Comparison of ENCODE assay signal across 17 cellular contexts in the genomic region with DNA sequence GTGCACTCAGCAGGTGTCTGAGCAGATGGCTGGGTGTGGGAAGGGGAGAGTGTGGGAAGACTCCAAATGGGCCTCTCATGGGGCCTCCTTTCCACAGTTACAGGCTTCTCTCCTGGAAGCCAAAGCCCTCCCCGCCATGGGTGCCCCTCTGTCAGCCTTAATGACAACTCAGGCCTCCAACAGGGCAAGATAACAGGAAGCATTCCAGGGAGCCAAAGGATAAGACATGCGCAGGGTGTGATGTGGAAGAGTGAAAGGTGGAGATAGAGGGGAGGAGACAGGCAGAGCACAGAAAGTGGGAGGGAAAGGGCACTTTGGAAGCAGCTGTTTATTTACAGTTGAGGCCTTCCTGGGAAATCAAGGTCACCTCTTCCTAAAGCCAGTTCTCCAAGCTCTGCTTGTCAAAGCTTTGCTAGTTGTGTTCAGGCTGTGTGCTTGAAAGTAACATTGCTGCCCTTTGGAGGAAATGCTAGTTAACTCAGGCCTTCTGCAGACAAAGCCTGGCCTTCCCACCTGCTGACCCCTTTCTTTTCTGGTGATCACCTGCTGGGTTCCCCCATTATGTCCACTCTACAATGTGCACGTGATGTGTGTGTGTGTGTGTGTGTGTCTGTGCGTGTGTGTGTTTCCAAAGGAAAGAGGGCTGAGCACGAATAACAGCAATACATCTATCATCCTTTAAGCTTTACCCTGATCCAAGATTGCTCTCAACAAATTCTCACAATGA. TPM values are rescaled to one million over a fixed set of nuclear protein-coding genes. Genes with fewer than 3 reads are reported as not detected.
A peak's percentile ranks its signal among the peaks of the same experiment; 100 is the strongest.
DNase-seq lines count a peak whose midpoint lies in the region; ATAC-seq and TF ChIP-seq lines count a peak whose summit lies in the region.
"Had no signal": no experiment of that assay in that cellular context is flagged by ENCODE, and none has a peak within 500 bp of the region (broad histone marks: within the 10 kb centered on the region; RNA-seq: fewer than 3 reads in every experiment).

No MANE protein-coding gene starts in this region.

- peak overlapping the region; percentile 3; the same call in 1 of the 2 replicates for H3K4me3 Mint-ChIP-seq in WTC11
- H3K4me3 Mint-ChIP-seq in stimulated activated naive CD8-positive, alpha-beta T cell treated with anti-CD3 and anti-CD28 coated beads, Interleukin-15, amount 100 ng/mL, for 72 hours: no peak overlapping the region
- H3K4me3 Mint-ChIP-seq: activated CD4-positive, alpha-beta T cell treated with anti-CD3 and anti-CD28 coated beads, Interleukin-2, amount 10 ng/mL, durations not matched to agents 7 days and 5 days had no signal

- TF ChIP-seq CTCF in HEK293 (tag by site-specific recombination; IDR thresholded peaks at IDR 0.05) (no peak), WTC11 (IDR thresholded peaks at IDR 0.05) (no peak), mucosa of descending colon (IDR thresholded peaks at IDR 0.05) (no peak)

- DNase-seq in NCI-H187 treated with DMSO at 0.1 percent for 48 hours (lab: John Stamatoyannopoulos, UW) (peak; percentile 80), WTC11 (ENCODE audit: low spot score) (peak; percentile 72), mucosa of descending colon (no peak), germinal center (ENCODE audit: low spot score) (no peak), GM19238 (ENCODE audit: insufficient read length, low spot score) (no peak), LoVo (ENCODE audit: low spot score) (no peak)
- no peak for DNase-seq in stimulated activated naive CD8-positive, alpha-beta T cell treated with anti-CD3 and anti-CD28 coated beads, Interleukin-15, amount 100 ng/mL, for 72 hours
- DNase-seq: activated CD4-positive, alpha-beta T cell treated with anti-CD3 and anti-CD28 coated beads, Interleukin-2, amount 10 ng/mL, durations not matched to agents 7 days and 5 days; activated T-cell treated with anti-CD3 and anti-CD28 coated beads, Interleukin-2, amount 50 U/mL, for 48 hours; anterior cingulate cortex; lower lobe of right lung; MG63; nucleus accumbens; T-helper 2 cell; upper lobe of left lung had no signal

- H3K9me3 Mint-ChIP-seq in WTC11: no peaks in the 10 kb centered on the region
- H3K9me3 Mint-ChIP-seq in stimulated activated naive CD8-positive, alpha-beta T cell treated with anti-CD3 and anti-CD28 coated beads, Interleukin-15, amount 100 ng/mL, for 72 hours: no peaks in the 10 kb centered on the region
- H3K9me3 Mint-ChIP-seq: activated CD4-positive, alpha-beta T cell treated with anti-CD3 and anti-CD28 coated beads, Interleukin-2, amount 10 ng/mL, durations not matched to agents 7 days and 5 days had no signal

- CTCF ChIA-PET in HEK293 (lab: Yijun Ruan, JAX) (interaction anchor here (0.7 to 1.1 kb wide), 3 partner anchors 27 to 84 kb away, joined by 3 to 7 read pairs (median 4); no protein-coding TSS in a partner anchor), WTC11 (lab: Charles Lee) (interaction anchor here (0.9 to 1.9 kb wide), 9 partner anchors 9 to 179 kb away, joined by 3 to 8 read pairs (median 4); a partner anchor contains a TSS)

- H3K27ac Mint-ChIP-seq in WTC11: no peak overlapping the region; the same call in 1 of the 2 replicates
- no peak overlapping the region for H3K27ac Mint-ChIP-seq in stimulated activated naive CD8-positive, alpha-beta T cell treated with anti-CD3 and anti-CD28 coated beads, Interleukin-15, amount 100 ng/mL, for 72 hours
- H3K27ac Mint-ChIP-seq: activated CD4-positive, alpha-beta T cell treated with anti-CD3 and anti-CD28 coated beads, Interleukin-2, amount 10 ng/mL, durations not matched to agents 7 days and 5 days had no signal

- H3K9me3 ChIP-seq in HEK293 (ENCODE audit: control insufficient read depth, insufficient read depth, low read depth, low read length): no peaks in the 10 kb centered on the region
- no peaks in the 10 kb centered on the region for H3K9me3 ChIP-seq in mucosa of descending colon
- H3K9me3 ChIP-seq: lower lobe of right lung, MG63, Peyer's patch, upper lobe of left lung had no signal

- peaks cover 44% of the 10 kb centered on the region for H3K4me1 Mint-ChIP-seq in WTC11
- H3K4me1 Mint-ChIP-seq in stimulated activated naive CD8-positive, alpha-beta T cell treated with anti-CD3 and anti-CD28 coated beads, Interleukin-15, amount 100 ng/mL, for 72 hours: peaks cover 26% of the 10 kb centered on the region

- intact Hi-C loops in mucosa of descending colon (cut with DNase I, micrococcal nuclease): no loop called here

- POLR2A ChIA-PET in HEK293 (lab: Yijun Ruan, JAX): interaction anchor here (0.5 to 2.5 kb wide), 5 partner anchors 19 to 149 kb away, joined by 3 to 6 read pairs (median 4); a partner anchor contains a TSS
- POLR2A ChIA-PET in WTC11 (lab: Charles Lee): interaction anchor here (0.6 to 2.0 kb wide), 7 partner anchors 12 to 268 kb away, joined by 3 to 12 read pairs (median 4); no protein-coding TSS in a partner anchor

- no peaks in the 10 kb centered on the region for H3K36me3 ChIP-seq in HEK293 (ENCODE audit: control insufficient read depth in 2 of 2, insufficient read depth in 1 of 2, low read length in 2 of 2)
- H3K36me3 ChIP-seq in mucosa of descending colon (ENCODE audit: low read depth): no peaks in the 10 kb centered on the region
- H3K36me3 ChIP-seq: lower lobe of right lung, MG63, Peyer's patch, upper lobe of left lung had no signal

- H3K27me3 Mint-ChIP-seq in WTC11 (ENCODE audit: low read depth): peaks cover 14% of the 10 kb centered on the region
- peaks cover 9% of the 10 kb centered on the region for H3K27me3 Mint-ChIP-seq in stimulated activated naive CD8-positive, alpha-beta T cell treated with anti-CD3 and anti-CD28 coated beads, Interleukin-15, amount 100 ng/mL, for 72 hours
- H3K27me3 Mint-ChIP-seq: activated CD4-positive, alpha-beta T cell treated with anti-CD3 and anti-CD28 coated beads, Interleukin-2, amount 10 ng/mL, durations not matched to agents 7 days and 5 days had no signal

- H3K4me3 ChIP-seq in HEK293 (ENCODE audit: low read depth, low read length): no peak overlapping the region
- H3K4me3 ChIP-seq in mucosa of descending colon: no peak overlapping the region
- H3K4me3 ChIP-seq: lower lobe of right lung, MG63, Peyer's patch, upper lobe of left lung had no signal

- H3K4me1 ChIP-seq in HEK293 (ENCODE audit: control insufficient read depth, insufficient read depth, low read length) (peaks cover 11% of the 10 kb centered on the region), mucosa of descending colon (ENCODE audit: low read depth) (peaks cover 13% of the 10 kb centered on the region)

- no peaks in the 10 kb centered on the region for H3K36me3 Mint-ChIP-seq in WTC11

- H3K27ac ChIP-seq in HEK293 (ENCODE audit: extremely low read depth, low read depth, low read length): no peak overlapping the region; the same call in 1 of the 2 replicates
- H3K27ac ChIP-seq: lower lobe of right lung, upper lobe of left lung had no signal

- ATAC-seq in WTC11: peak; percentile 76
- peak; percentile 70 for ATAC-seq in mucosa of descending colon
- ATAC-seq in stimulated activated naive CD8-positive, alpha-beta T cell treated with anti-CD3 and anti-CD28 coated beads, Interleukin-15, amount 100 ng/mL, for 72 hours: no peak
- ATAC-seq: lower lobe of right lung had no signal

TF ChIP-seq in HEK293, 187 proteins besides CTCF, POLR2A, EP300 and RAD21 (continues in another document):
- TF ChIP-seq ZFP37 (tag by site-specific recombination; IDR thresholded peaks at IDR 0.05): no peak
- no peak for TF ChIP-seq ZNF510 (tag by site-specific recombination; IDR thresholded peaks at IDR 0.05; ENCODE audit: insufficient replicate concordance)
- TF ChIP-seq ZFHX2 (tag by site-specific recombination; conservative IDR thresholded peaks at IDR 0.05): peak; percentile 77
- TF ChIP-seq ZNF335 (tag by site-specific recombination; conservative IDR thresholded peaks at IDR 0.05): peak; percentile 91
- peak; percentile 95 for TF ChIP-seq PRDM1 (tag by site-specific recombination; IDR thresholded peaks at IDR 0.05)
- TF ChIP-seq, protein P1, sequence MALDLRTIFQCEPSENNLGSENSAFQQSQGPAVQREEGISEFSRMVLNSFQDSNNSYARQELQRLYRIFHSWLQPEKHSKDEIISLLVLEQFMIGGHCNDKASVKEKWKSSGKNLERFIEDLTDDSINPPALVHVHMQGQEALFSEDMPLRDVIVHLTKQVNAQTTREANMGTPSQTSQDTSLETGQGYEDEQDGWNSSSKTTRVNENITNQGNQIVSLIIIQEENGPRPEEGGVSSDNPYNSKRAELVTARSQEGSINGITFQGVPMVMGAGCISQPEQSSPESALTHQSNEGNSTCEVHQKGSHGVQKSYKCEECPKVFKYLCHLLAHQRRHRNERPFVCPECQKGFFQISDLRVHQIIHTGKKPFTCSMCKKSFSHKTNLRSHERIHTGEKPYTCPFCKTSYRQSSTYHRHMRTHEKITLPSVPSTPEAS (tag by site-specific recombination; IDR thresholded peaks at IDR 0.05): no peak
- no peak for TF ChIP-seq GLI4 (tag by site-specific recombination; IDR thresholded peaks at IDR 0.05)
- no peak for TF ChIP-seq ZNF114 (tag by site-specific recombination; IDR thresholded peaks at IDR 0.05)
- no peak for TF ChIP-seq ZNF560 (tag by site-specific recombination; IDR thresholded peaks at IDR 0.05; ENCODE audit: borderline replicate concordance)

TF ChIP-seq in WTC11, 78 proteins besides CTCF, POLR2A, EP300 and RAD21 (continues in another document):
- TF ChIP-seq, protein P2, sequence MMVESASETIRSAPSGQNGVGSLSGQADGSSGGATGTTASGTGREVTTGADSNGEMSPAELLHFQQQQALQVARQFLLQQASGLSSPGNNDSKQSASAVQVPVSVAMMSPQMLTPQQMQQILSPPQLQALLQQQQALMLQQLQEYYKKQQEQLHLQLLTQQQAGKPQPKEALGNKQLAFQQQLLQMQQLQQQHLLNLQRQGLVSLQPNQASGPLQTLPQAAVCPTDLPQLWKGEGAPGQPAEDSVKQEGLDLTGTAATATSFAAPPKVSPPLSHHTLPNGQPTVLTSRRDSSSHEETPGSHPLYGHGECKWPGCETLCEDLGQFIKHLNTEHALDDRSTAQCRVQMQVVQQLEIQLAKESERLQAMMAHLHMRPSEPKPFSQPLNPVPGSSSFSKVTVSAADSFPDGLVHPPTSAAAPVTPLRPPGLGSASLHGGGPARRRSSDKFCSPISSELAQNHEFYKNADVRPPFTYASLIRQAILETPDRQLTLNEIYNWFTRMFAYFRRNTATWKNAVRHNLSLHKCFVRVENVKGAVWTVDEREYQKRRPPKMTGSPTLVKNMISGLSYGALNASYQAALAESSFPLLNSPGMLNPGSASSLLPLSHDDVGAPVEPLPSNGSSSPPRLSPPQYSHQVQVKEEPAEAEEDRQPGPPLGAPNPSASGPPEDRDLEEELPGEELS (CRISPR knock-in tag; IDR thresholded peaks at IDR 0.05): peak; percentile 91; the same call in 1 of the 2 replicates
- no peak for TF ChIP-seq JAZF1 (CRISPR knock-in tag; IDR thresholded peaks at IDR 0.05)
- TF ChIP-seq TEAD1 (CRISPR knock-in tag; IDR thresholded peaks at IDR 0.05): peak; percentile 69; the same call in 1 of the 2 replicates
- no peak for TF ChIP-seq IRF2 (CRISPR knock-in tag; IDR thresholded peaks at IDR 0.05; ENCODE audit: borderline replicate concordance, low read depth)
- TF ChIP-seq CREM (CRISPR knock-in tag; IDR thresholded peaks at IDR 0.05): no peak

RNA-seq across cellular contexts. Expression of a gene that starts 35.2 kb away (rescaled TPM):
- total RNA-seq in WTC11 (2021): 20.2 to 34.6 TPM (median 25.0 TPM) in 3 replicates
- 10 to 100 TPM; 38.5 to 76.3 (median 44.9) TPM for total RNA-seq in mucosa of descending colon

Comparison
In these comparisons a context has a peak if more than half of its experiments do, and no peak if none do; other contexts are left out.
1. DNase-seq: peak in NCI-H187 treated with DMSO at 0.1 percent for 48 hours (single experiment) and WTC11 (single experiment); none in mucosa of descending colon (0 of 3), stimulated activated naive CD8-positive, alpha-beta T cell treated with anti-CD3 and anti-CD28 coated beads, Interleukin-15, amount 100 ng/mL, for 72 hours (0 of 2), germinal center (single experiment), GM19238 (single experiment) and LoVo (single experiment).